12 cellular contexts compared by ENCODE assay signal in genomic region chr4:129094347-129094746, GRCh38. TPM values are rescaled to one million over a fixed set of nuclear protein-coding genes. Genes with fewer than 3 reads are reported as not detected.
DNase-seq lines count a peak whose midpoint lies in the region; ATAC-seq, FAIRE-seq and TF ChIP-seq lines count a peak whose summit lies in the region.
"Had no signal": no experiment of that assay in that cellular context is flagged by ENCODE, and none has a peak within 500 bp of the region (broad histone marks: within the 10 kb centered on the region; RNA-seq: fewer than 3 reads in every experiment).

No MANE protein-coding gene starts in this region.

- no peaks in the 10 kb centered on the region for H4K20me1 ChIP-seq in GM12878 (ENCODE audit: control insufficient read depth, insufficient read depth)
- H4K20me1 ChIP-seq in neural progenitor cell (ENCODE audit: low read depth): no peaks in the 10 kb centered on the region

- TF ChIP-seq RAD21 in GM12878 (IDR thresholded peaks at IDR 0.05; ENCODE audit: insufficient read depth, low read depth, low read length): no peak

- in situ Hi-C loops in GM12878 (cut with MboI): loop anchor here (10.0 kb wide), 1 partner anchor 280 kb away; no protein-coding TSS in a partner anchor

- intact Hi-C loops in GM12878 (cut with micrococcal nuclease; ENCODE audit: unreplicated experiment): loop anchor here (5.0 kb wide), 2 partner anchors 267 to 807 kb away; partner anchors contain the start of gene PGRMC2

- H3F3A ChIP-seq in neural progenitor cell (ENCODE audit: low read depth): peaks cover 14% of the 10 kb centered on the region

- SMC1A ChIA-PET in GM12878 (lab: Charles Lee; ENCODE audit: uncharacterized antibody, unreplicated experiment): interaction anchor here (0.5 to 2.9 kb wide), 17 partner anchors 10 to 804 kb away, joined by 3 to 17 read pairs (median 3); no protein-coding TSS in a partner anchor

- no TSS peak for BruUV-seq in GM12878 (replicated peaks; lab: Mats Ljungman, UMichigan)

- no peak for FAIRE-seq in GM12878 (lab: Jason Lieb, UNC)

- H3K27ac Mint-ChIP-seq in CD8-positive, alpha-beta memory T cell: peak overlapping the region in 1 of 8 donors; percentile 86
- peak overlapping the region; percentile 27 to 60 (median 28) for H3K27ac Mint-ChIP-seq in IgD-negative memory B cell
- H3K27ac Mint-ChIP-seq in neural progenitor cell: no peak overlapping the region
- H3K27ac Mint-ChIP-seq: stimulated activated naive CD8-positive, alpha-beta T cell treated with anti-CD3 and anti-CD28 coated beads, Interleukin-15, Interleukin-2, amounts not matched to agents 100 ng/mL and 50 ng/mL, for 24 hours had no signal

- peaks cover 34% of the 10 kb centered on the region for H3K4me1 ChIP-seq in CD8-positive, alpha-beta memory T cell (ENCODE audit: insufficient read depth, low read length)
- H3K4me1 ChIP-seq in GM12878 (ENCODE audit: control insufficient read depth, insufficient read depth, low read length): peaks cover 3% of the 10 kb centered on the region; the same call in 1 of the 2 replicates
- H3K4me1 ChIP-seq in neural progenitor cell: peaks cover 20% of the 10 kb centered on the region

- POLR2A ChIA-PET in CD8-positive, alpha-beta memory T cell (lab: Charles Lee): interaction anchor here (2.3 kb wide), 1 partner anchor 282 kb away, joined by 13 read pairs; no protein-coding TSS in a partner anchor
- POLR2A ChIA-PET in GM12878 (lab: Charles Lee): interaction anchor here (0.9 to 2.0 kb wide), 6 partner anchors 10 to 1129 kb away, joined by 3 to 17 read pairs (median 4); partner anchors contain the start of genes ABHD18 and MFSD8

- 100% methylated on average over 3 of the region's 3 CpGs for WGBS in GM12878 (ENCODE audit: insufficient coverage, insufficient replicate concordance, low lambda C conversion rate, missing lambda C conversion rate)

- no peak for TF ChIP-seq POLR2A in GM12878 (IDR thresholded peaks at IDR 0.05; ENCODE audit: low read depth, low read length)

- H3K79me2 ChIP-seq in GM12878 (ENCODE audit: control insufficient read depth, insufficient read depth, low read length) (peaks cover 40% of the 10 kb centered on the region), neural progenitor cell (ENCODE audit: low read depth) (peaks cover 35% of the 10 kb centered on the region)

- CTCF ChIA-PET in CD8-positive, alpha-beta memory T cell (lab: Charles Lee): interaction anchor here (1.0 to 2.2 kb wide), 2 partner anchors 10 to 282 kb away, joined by 3 to 7 read pairs; no protein-coding TSS in a partner anchor
- CTCF ChIA-PET in GM12878 (lab: Yijun Ruan, JAX): interaction anchor here (1.4 to 2.4 kb wide), 2 partner anchors 9 to 30 kb away, joined by 3 to 6 read pairs; no protein-coding TSS in a partner anchor

- ATAC-seq in GM12878: no peak

- H3K9ac ChIP-seq in GM12878 (ENCODE audit: control insufficient read depth, insufficient read depth, low read length) (no peak overlapping the region; the same call in 1 of the 2 replicates), neural progenitor cell (no peak overlapping the region)

- H3K27me3 Mint-ChIP-seq in CD8-positive, alpha-beta memory T cell: no peaks in the 10 kb centered on the region
- H3K27me3 Mint-ChIP-seq in IgD-negative memory B cell: no peaks in the 10 kb centered on the region
- H3K27me3 Mint-ChIP-seq in neural progenitor cell (ENCODE audit: insufficient read depth, low read depth): no peaks in the 10 kb centered on the region
- H3K27me3 Mint-ChIP-seq: stimulated activated naive CD8-positive, alpha-beta T cell treated with anti-CD3 and anti-CD28 coated beads, Interleukin-15, Interleukin-2, amounts not matched to agents 100 ng/mL and 50 ng/mL, for 24 hours had no signal

- DNase-seq in CD8-positive, alpha-beta memory T cell: no peak
- DNase-seq in GM12878 (ENCODE audit: low read depth, low spot score) (no peak), neural progenitor cell (ENCODE audit: low spot score) (no peak), 8988T (no peak), GM19240 (ENCODE audit: insufficient read length, low spot score) (no peak), NCI-H748 (lab: John Stamatoyannopoulos, UW; ENCODE audit: unreplicated experiment) (no peak), mesenteric fat pad (ENCODE audit: low spot score) (no peak)
- DNase-seq: activated CD4-positive, alpha-beta T cell treated with anti-CD3 and anti-CD28 coated beads for 1 hour; caudate nucleus; NCI-H524 treated with DMSO at 0.1 percent for 48 hours had no signal

- peak overlapping the region in 5 of 7 donors; percentile 12 to 33 (median 18) for H3K4me3 Mint-ChIP-seq in CD8-positive, alpha-beta memory T cell
- peak overlapping the region in 2 of 4 donors; percentile 9 to 98 for H3K4me3 Mint-ChIP-seq in IgD-negative memory B cell
- peak overlapping the region; percentile 36 for H3K4me3 Mint-ChIP-seq in neural progenitor cell

- H3K27ac ChIP-seq in CD8-positive, alpha-beta memory T cell (ENCODE audit: low read depth, low read length): peak overlapping the region; percentile 98
- no peak overlapping the region; the same call in 1 of the 2 replicates for H3K27ac ChIP-seq in GM12878 (ENCODE audit: control insufficient read depth, insufficient read depth)
- no peak overlapping the region for H3K27ac ChIP-seq in neural progenitor cell

- peaks cover 28 to 40% (median 33%) of the 10 kb centered on the region in 3 donors for H3K4me1 Mint-ChIP-seq in CD8-positive, alpha-beta memory T cell
- H3K4me1 Mint-ChIP-seq in IgD-negative memory B cell: peaks cover 24 to 30% (median 26%) of the 10 kb centered on the region in 3 donors
- H3K4me1 Mint-ChIP-seq in neural progenitor cell: peaks cover 15% of the 10 kb centered on the region

- H3K27me3 ChIP-seq in CD8-positive, alpha-beta memory T cell (ENCODE audit: insufficient read depth, low read length, poor library complexity, severe bottlenecking): no peaks in the 10 kb centered on the region
- H3K27me3 ChIP-seq in GM12878 (replicated peaks in 1 of 2; ENCODE audit: control insufficient read depth in 2 of 2, insufficient read depth in 2 of 2, low read length in 1 of 2) (no peaks in the 10 kb centered on the region), neural progenitor cell (no peaks in the 10 kb centered on the region)

- no peaks in the 10 kb centered on the region for H3K9me3 ChIP-seq in CD8-positive, alpha-beta memory T cell (ENCODE audit: low read length)
- no peaks in the 10 kb centered on the region for H3K9me3 ChIP-seq in GM12878 (replicated peaks; ENCODE audit: control insufficient read depth, insufficient read depth, low read length)
- no peaks in the 10 kb centered on the region for H3K9me3 ChIP-seq in neural progenitor cell (ENCODE audit: low read depth)

- H2AFZ ChIP-seq in GM12878 (ENCODE audit: control insufficient read depth, low read depth, low read length): no peak overlapping the region
- no peak overlapping the region for H2AFZ ChIP-seq in neural progenitor cell (replicated peaks)

- H3K9me3 Mint-ChIP-seq in CD8-positive, alpha-beta memory T cell: no peaks in the 10 kb centered on the region
- H3K9me3 Mint-ChIP-seq in IgD-negative memory B cell (no peaks in the 10 kb centered on the region), neural progenitor cell (peaks cover 3% of the 10 kb centered on the region)
- H3K9me3 Mint-ChIP-seq: stimulated activated naive CD8-positive, alpha-beta T cell treated with anti-CD3 and anti-CD28 coated beads, Interleukin-15, Interleukin-2, amounts not matched to agents 100 ng/mL and 50 ng/mL, for 24 hours had no signal

- H3K36me3 ChIP-seq in CD8-positive, alpha-beta memory T cell (ENCODE audit: insufficient read depth, low read length): no peaks in the 10 kb centered on the region
- no peaks in the 10 kb centered on the region for H3K36me3 ChIP-seq in GM12878 (ENCODE audit: control insufficient read depth in 2 of 2, insufficient read depth in 2 of 2, low read length in 1 of 2)
- no peaks in the 10 kb centered on the region for H3K36me3 ChIP-seq in neural progenitor cell

- TF ChIP-seq EP300 in GM12878 (IDR thresholded peaks at IDR 0.05; ENCODE audit: borderline replicate concordance in 1 of 2, control insufficient read depth in 1 of 2, low read depth in 2 of 2, low read length in 2 of 2): no peak

- TF ChIP-seq CTCF in GM12878 (IDR thresholded peaks at IDR 0.05 in 2 of 3, conservative IDR thresholded peaks at IDR 0.05 in 1 of 3; ENCODE audit: control insufficient read depth in 2 of 3, extremely low read depth in 1 of 3, insufficient read depth in 1 of 3, low read depth in 3 of 3, low read length in 3 of 3): no peak
- no peak for TF ChIP-seq CTCF in neural progenitor cell (IDR thresholded peaks at IDR 0.05)

- RAD21 ChIA-PET in GM12878 (lab: Charles Lee; ENCODE audit: unreplicated experiment): interaction anchor here (0.6 to 3.0 kb wide), 7 partner anchors 177 to 282 kb away, joined by 3 to 18 read pairs (median 6); no protein-coding TSS in a partner anchor

- no peak overlapping the region for H3K4me3 ChIP-seq in CD8-positive, alpha-beta memory T cell (ENCODE audit: low read length)
- H3K4me3 ChIP-seq in GM12878: peak overlapping the region; percentile 66
- no peak overlapping the region for H3K4me3 ChIP-seq in neural progenitor cell

- H3K4me2 ChIP-seq in GM12878 (ENCODE audit: control insufficient read depth, insufficient read depth): peak overlapping the region; percentile 68
- peak overlapping the region; percentile 83 for H3K4me2 ChIP-seq in neural progenitor cell

- H3K36me3 Mint-ChIP-seq in CD8-positive, alpha-beta memory T cell: peaks cover 0 to 4% (median 0%) of the 10 kb centered on the region in 3 donors
- H3K36me3 Mint-ChIP-seq in IgD-negative memory B cell (peaks cover 1% of the 10 kb centered on the region), neural progenitor cell (peaks cover 3% of the 10 kb centered on the region)

RNA-seq across cellular contexts. Expression of gene SCLT1, which starts 1.0 kb away (rescaled TPM):
- total RNA-seq in CD8-positive, alpha-beta memory T cell: 10 to 100 TPM; 18.2 to 20.6 TPM
- polyA plus RNA-seq in CD8-positive, alpha-beta memory T cell: 7.7 TPM
- polyA plus RNA-seq in IgD-negative memory B cell (9.1 TPM), GM12878 (2011; rRNA removed) (20.5 and 36.7 TPM in 2 replicates), GM12878 (2014; fragmentation: Illumina TruSeq; extraction: Trizol) (17.3 and 21.1 TPM in 2 replicates), GM12878 (2014; fragmentation: Nextera tagmentation; extraction: Ambion mirVana) (1 to 10 TPM; 7.8 to 8.7 TPM), GM12878 (2014; rRNA removed) (12.7 and 14.4 TPM in 2 replicates), GM12878 (2016; fragmentation: Nextera tagmentation; extraction: Ambion mirVana) (10 to 100 TPM; 21.8 to 25.4 TPM)
- 203 and 217 TPM in 2 replicates for total RNA-seq in GM12878 (2013; cell fraction: nucleolus; rRNA removed)
- total RNA-seq in GM12878 (2014; rRNA removed) (25.6 and 27.6 TPM in 2 replicates), GM12878 (2014; rRNA removed; fragmentation: Illumina TruSeq; extraction: Trizol) (30.8 and 31.4 TPM in 2 replicates), GM12878 (2021) (18.7 and 20.1 TPM in 2 replicates), neural progenitor cell (ENCODE audit: low replicate concordance) (17.5 and 30.0 TPM in 2 replicates), mesenteric fat pad (13.2 TPM)
- polyA plus RNA-seq in GM12878 (2011; ENCODE audit: low read depth): 5.5 TPM
- polyA plus RNA-seq in GM12878 (2011; cell fraction: cytosol; rRNA removed): 7.4 and 7.5 TPM in 2 replicates
- 18.9 and 25.1 TPM in 2 replicates for polyA plus RNA-seq in GM12878 (2011; cell fraction: nucleus; rRNA removed)
- polyA plus RNA-seq in GM12878 (2012): 9.3 and 14.4 TPM in 2 replicates
- 31.1 and 39.2 TPM in 2 replicates for polyA minus RNA-seq in GM12878 (2011; rRNA and poly(A)+ RNA removed)
- polyA minus RNA-seq in GM12878 (2011; cell fraction: cytosol; rRNA and poly(A)+ RNA removed): 14.2 and 18.4 TPM in 2 replicates
- 77.0 and 147 TPM in 2 replicates for polyA minus RNA-seq in GM12878 (2011; cell fraction: nucleus; rRNA and poly(A)+ RNA removed)

RNA-seq across cellular contexts. Expression of gene C4orf33, which starts 1.6 kb away (rescaled TPM):
- 1 to 10 TPM; 6.8 to 7.5 TPM for total RNA-seq in CD8-positive, alpha-beta memory T cell
- 6.0 TPM for polyA plus RNA-seq in CD8-positive, alpha-beta memory T cell
- polyA plus RNA-seq in IgD-negative memory B cell (7.7 TPM), GM12878 (2011; rRNA removed) (29.8 and 56.7 TPM in 2 replicates), GM12878 (2014; fragmentation: Illumina TruSeq; extraction: Trizol) (20.1 and 35.8 TPM in 2 replicates), GM12878 (2014; fragmentation: Nextera tagmentation; extraction: Ambion mirVana) (10 to 100 TPM; 21.6 to 22.4 TPM), GM12878 (2014; rRNA removed) (14.1 and 15.5 TPM in 2 replicates), GM12878 (2016; fragmentation: Nextera tagmentation; extraction: Ambion mirVana) (10 to 100 TPM; 20.4 to 20.6 TPM)
- 28.0 and 37.6 TPM in 2 replicates for total RNA-seq in GM12878 (2013; cell fraction: nucleolus; rRNA removed)
- total RNA-seq in GM12878 (2014; rRNA removed) (10.2 and 15.5 TPM in 2 replicates), GM12878 (2014; rRNA removed; fragmentation: Illumina TruSeq; extraction: Trizol) (18.8 and 21.9 TPM in 2 replicates), GM12878 (2021) (13.2 and 13.8 TPM in 2 replicates), neural progenitor cell (ENCODE audit: low replicate concordance) (7.9 and 17.0 TPM in 2 replicates), mesenteric fat pad (5.5 TPM)
- polyA plus RNA-seq in GM12878 (2011; ENCODE audit: low read depth): 6.3 TPM
- 8.5 and 11.6 TPM in 2 replicates for polyA plus RNA-seq in GM12878 (2011; cell fraction: cytosol; rRNA removed)
- 18.9 and 20.2 TPM in 2 replicates for polyA plus RNA-seq in GM12878 (2011; cell fraction: nucleus; rRNA removed)
- polyA plus RNA-seq in GM12878 (2012): 9.0 and 13.7 TPM in 2 replicates
- 8.6 and 12.3 TPM in 2 replicates for polyA minus RNA-seq in GM12878 (2011; rRNA and poly(A)+ RNA removed)
- polyA minus RNA-seq in GM12878 (2011; cell fraction: cytosol; rRNA and poly(A)+ RNA removed): 4.0 and 4.3 TPM in 2 replicates
- 11.6 and 12.5 TPM in 2 replicates for polyA minus RNA-seq in GM12878 (2011; cell fraction: nucleus; rRNA and poly(A)+ RNA removed)
